1 cellular context compared by ENCODE assay signal in the genomic region with DNA sequence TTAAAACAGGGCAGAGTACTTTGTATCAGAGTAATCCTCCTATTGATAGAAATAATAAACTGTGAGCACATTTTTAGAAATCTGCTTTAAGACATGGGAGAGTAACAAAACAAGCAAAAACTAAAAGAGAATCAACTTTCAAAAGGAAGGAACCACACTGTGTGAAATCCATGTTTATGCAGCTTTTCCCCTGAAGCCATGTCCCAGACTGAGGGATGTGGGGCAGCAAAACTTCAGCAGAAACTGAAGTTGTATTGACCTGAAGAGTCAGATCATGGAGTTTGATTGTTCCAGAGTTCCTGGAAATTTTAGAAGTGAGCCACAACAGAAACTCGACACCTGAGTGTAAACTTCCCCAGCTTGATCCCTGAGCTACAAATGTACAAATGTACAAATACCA.
TF ChIP-seq lines count a peak whose summit lies in the region.

No MANE protein-coding gene starts in this region.

TF ChIP-seq in IMR-90, 13 proteins besides CTCF, POLR2A, EP300 and RAD21 (continued from another document):
- TF ChIP-seq CEBPB (IDR thresholded peaks at IDR 0.05; ENCODE audit: low read depth, low read length) (no peak), CHD1 (IDR thresholded peaks at IDR 0.05; ENCODE audit: low read depth, low read length) (no peak)
